ENCODE assay signal across 24 cellular contexts in the genomic region with DNA sequence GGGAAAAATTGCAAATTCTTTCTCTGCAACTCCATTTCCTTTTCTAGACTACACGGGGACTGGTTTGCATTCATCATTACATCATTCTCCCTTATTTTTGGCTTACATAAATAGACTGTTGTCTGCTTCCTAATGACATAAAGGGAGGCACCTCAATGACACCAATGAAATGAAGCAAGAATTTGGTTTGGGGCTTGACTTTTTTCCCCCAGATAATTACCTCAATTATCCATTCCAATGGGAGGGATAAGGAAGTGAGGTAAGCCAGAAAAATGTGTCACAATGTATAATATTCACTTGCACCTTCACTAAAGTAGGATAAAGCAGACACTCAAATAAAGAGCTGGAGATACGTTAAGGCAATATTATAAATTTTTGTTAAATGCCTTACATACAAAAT.
"Had no signal": no experiment of that assay in that cellular context is flagged by ENCODE, and none has a peak within 500 bp of the region (broad histone marks: within the 10 kb centered on the region; RNA-seq: fewer than 3 reads in every experiment).

No MANE protein-coding gene starts in this region.

- ATAC-seq: foreskin keratinocyte; gastroesophageal sphincter; heart left ventricle; left cardiac atrium; left lung; left ventricle myocardium superior; lower lobe of right lung; naive thymus-derived CD4-positive, alpha-beta T cell had no signal

- H3K4me1 Mint-ChIP-seq: immature natural killer cell, memory B cell had no signal

- H3K36me3 Mint-ChIP-seq: immature natural killer cell; memory B cell; naive thymus-derived CD4-positive, alpha-beta T cell had no signal

- H3K27ac ChIP-seq: coronary artery, dorsolateral prefrontal cortex, esophagus muscularis mucosa, foreskin keratinocyte, gastroesophageal sphincter, heart left ventricle, hepatocyte, left lung, lower lobe of right lung had no signal

- H2AFZ ChIP-seq: hepatocyte had no signal

- H3K9me3 ChIP-seq: esophagus muscularis mucosa, gastroesophageal sphincter, heart left ventricle, left lung, lower lobe of right lung had no signal

- FAIRE-seq: colon, endothelial cell of umbilical vein, frontal cortex had no signal

- H3K4me1 ChIP-seq: gastroesophageal sphincter, heart left ventricle, left lung, lower lobe of right lung had no signal

- H3K27me3 Mint-ChIP-seq: naive thymus-derived CD4-positive, alpha-beta T cell had no signal

- H3K4me3 Mint-ChIP-seq: immature natural killer cell; memory B cell; naive thymus-derived CD4-positive, alpha-beta T cell had no signal

- H3K9me3 Mint-ChIP-seq: immature natural killer cell, memory B cell had no signal

- H3K4me3 ChIP-seq: coronary artery, dorsolateral prefrontal cortex, esophagus muscularis mucosa, gastroesophageal sphincter, heart left ventricle, hepatocyte, left lung, lower lobe of right lung had no signal

- DNase-seq: dermis blood vessel endothelial cell; dorsolateral prefrontal cortex; effector CD4-positive, alpha-beta T cell; effector memory CD4-positive, alpha-beta T cell; foreskin keratinocyte; heart left ventricle; hypothalamus; immature natural killer cell; islet precursor cell; left cardiac atrium; left lung; left ventricle myocardium superior; lower lobe of right lung; mesendoderm; midbrain; naive thymus-derived CD4-positive, alpha-beta T cell had no signal

- H3K79me2 ChIP-seq: hepatocyte had no signal

- H3K27me3 ChIP-seq: dorsolateral prefrontal cortex, esophagus muscularis mucosa, foreskin keratinocyte, gastroesophageal sphincter, heart left ventricle, hepatocyte, left lung had no signal

- H3K36me3 ChIP-seq: esophagus muscularis mucosa, gastroesophageal sphincter, heart left ventricle, left lung, lower lobe of right lung had no signal

- H3K27ac Mint-ChIP-seq: immature natural killer cell; memory B cell; naive thymus-derived CD4-positive, alpha-beta T cell had no signal

- H3K4me2 ChIP-seq: hepatocyte had no signal
